Comparison of ENCODE assay signal across 14 cellular contexts in genomic region chr15:31349233-31350141, GRCh38. TPM values are rescaled to one million over a fixed set of nuclear protein-coding genes. Genes with fewer than 3 reads are reported as not detected.
A peak's percentile ranks its signal among the peaks of the same experiment; 100 is the strongest.
DNase-seq lines count a peak whose midpoint lies in the region; TF ChIP-seq lines count a peak whose summit lies in the region.
"Had no signal": no experiment of that assay in that cellular context is flagged by ENCODE, and none has a peak within 500 bp of the region (broad histone marks: within the 10 kb centered on the region; RNA-seq: fewer than 3 reads in every experiment).

No MANE protein-coding gene starts in this region.

- H3K27me3 Mint-ChIP-seq in CD14-positive monocyte (ENCODE audit: low read depth in 3 of 3) (no peaks in the 10 kb centered on the region), glutamatergic neuron (ENCODE audit: unreplicated experiment) (peaks cover 10% of the 10 kb centered on the region)

- peaks cover 27 to 54% of the 10 kb centered on the region in 2 donors for H3K36me3 Mint-ChIP-seq in CD14-positive monocyte
- no peaks in the 10 kb centered on the region for H3K36me3 Mint-ChIP-seq in glutamatergic neuron (ENCODE audit: unreplicated experiment)

- H3K27ac ChIP-seq in KOPT-K1 (ENCODE audit: low read depth, low read length, poor library complexity, severe bottlenecking) (peak overlapping the region; percentile 93), dorsolateral prefrontal cortex (peak overlapping the region in 54 of 59 donors; percentile 7 to 100 (median 65)), prostate gland (peak overlapping the region; percentile 20 to 70)

- H3K4me1 Mint-ChIP-seq in CD14-positive monocyte (peaks cover 87% of the 10 kb centered on the region), glutamatergic neuron (ENCODE audit: low read depth, unreplicated experiment) (peaks cover 53% of the 10 kb centered on the region)

- peaks cover 16% of the 10 kb centered on the region for H3K36me3 ChIP-seq in KOPT-K1 (ENCODE audit: insufficient read depth, low read length)
- no peaks in the 10 kb centered on the region for H3K36me3 ChIP-seq in prostate gland

- no peaks in the 10 kb centered on the region for H3K27me3 ChIP-seq in dorsolateral prefrontal cortex
- H3K27me3 ChIP-seq in prostate gland (replicated peaks; ENCODE audit: insufficient read depth), result no peaks in the 10 kb centered on the region
- H3K27me3 ChIP-seq: ascending aorta had no signal

- TF ChIP-seq CTCF in CD14-positive monocyte (IDR thresholded peaks at IDR 0.05) (no peak), dorsolateral prefrontal cortex (IDR thresholded peaks at IDR 0.05 in 54 of 56, conservative IDR thresholded peaks at IDR 0.05 in 2 of 56; ENCODE audit: low read depth in 1 of 56, partially characterized antibody in 56 of 56) (no peak), prostate gland (IDR thresholded peaks at IDR 0.05) (no peak), glutamatergic neuron (IDR thresholded peaks at IDR 0.05; ENCODE audit: partially characterized antibody, unreplicated experiment) (no peak)

- H3K4me1 ChIP-seq in prostate gland (replicated peaks), result peaks cover 23% of the 10 kb centered on the region

- H3K27ac Mint-ChIP-seq in CD14-positive monocyte, result peak overlapping the region in 5 of 7 donors; percentile 20 to 90 (median 54)
- no peak overlapping the region for H3K27ac Mint-ChIP-seq in glutamatergic neuron (ENCODE audit: unreplicated experiment)

- 82% methylated on average over 12 of the region's 13 CpGs for WGBS in prostate gland

- H3K9me3 ChIP-seq in KOPT-K1 (ENCODE audit: insufficient read depth, low read length, poor library complexity, severe bottlenecking) (no peaks in the 10 kb centered on the region), prostate gland (no peaks in the 10 kb centered on the region)
- H3K9me3 ChIP-seq: ascending aorta had no signal

- intact Hi-C loops in CD14-positive monocyte (cut with micrococcal nuclease), result loop anchor here in 1 of 2 donors (5.0 kb wide), 1 partner anchor 43 kb away; no protein-coding TSS in a partner anchor
- intact Hi-C loops in dorsolateral prefrontal cortex (cut with DNase I), result no loop called here
- intact Hi-C loops in prostate gland (cut with DNase I), result no loop called here

- H3K4me3 ChIP-seq in dorsolateral prefrontal cortex, result no peak overlapping the region
- H3K4me3 ChIP-seq in prostate gland, result no peak overlapping the region
- H3K4me3 ChIP-seq: ascending aorta had no signal

- DNase-seq in CD14-positive monocyte (ENCODE audit: low spot score), result no peak
- DNase-seq in dorsolateral prefrontal cortex, result peak in 1 of 10 donors; percentile 50
- no peak for DNase-seq in prostate gland (ENCODE audit: low spot score)
- no peak for DNase-seq in dedifferentiated amniotic fluid mesenchymal stem cell (ENCODE audit: extremely low spot score)
- no peak for DNase-seq in glutamatergic neuron
- no peak for DNase-seq in effector CD4-positive, alpha-beta T cell
- no peak for DNase-seq in NCI-H526 (lab: John Stamatoyannopoulos, UW)
- DNase-seq: activated CD4-positive, alpha-beta T cell treated with anti-CD3 and anti-CD28 coated beads, Interleukin-2, amount 50 U/mL, for 1 hour; Calu3; NCI-H1417 treated with DMSO at 0.1 percent for 48 hours; NCI-H748 treated with DMSO at 0.1 percent for 48 hours; small intestine had no signal

- TF ChIP-seq POLR2A in prostate gland (IDR thresholded peaks at IDR 0.05), result no peak

- H3K9me3 Mint-ChIP-seq in CD14-positive monocyte, result no peaks in the 10 kb centered on the region
- H3K9me3 Mint-ChIP-seq in glutamatergic neuron (ENCODE audit: unreplicated experiment), result peaks cover 16% of the 10 kb centered on the region

- H3K4me3 Mint-ChIP-seq in CD14-positive monocyte (no peak overlapping the region), glutamatergic neuron (ENCODE audit: unreplicated experiment) (no peak overlapping the region)

RNA-seq across cellular contexts. Expression of gene KLF13, which starts 22.9 kb away (rescaled TPM):
- polyA plus RNA-seq in CD14-positive monocyte, result 10 to 100 TPM; 22.5 to 28.0 TPM
- total RNA-seq in dorsolateral prefrontal cortex (100 to 1,000 TPM in 101 of 120 experiments, 10 to 100 TPM in 19; 73.4 to 179 (median 116) TPM), prostate gland (10 to 100 TPM; 16.6 to 56.5 TPM), glutamatergic neuron (ENCODE audit: unreplicated experiment) (141 TPM)
